In the genomic region with DNA sequence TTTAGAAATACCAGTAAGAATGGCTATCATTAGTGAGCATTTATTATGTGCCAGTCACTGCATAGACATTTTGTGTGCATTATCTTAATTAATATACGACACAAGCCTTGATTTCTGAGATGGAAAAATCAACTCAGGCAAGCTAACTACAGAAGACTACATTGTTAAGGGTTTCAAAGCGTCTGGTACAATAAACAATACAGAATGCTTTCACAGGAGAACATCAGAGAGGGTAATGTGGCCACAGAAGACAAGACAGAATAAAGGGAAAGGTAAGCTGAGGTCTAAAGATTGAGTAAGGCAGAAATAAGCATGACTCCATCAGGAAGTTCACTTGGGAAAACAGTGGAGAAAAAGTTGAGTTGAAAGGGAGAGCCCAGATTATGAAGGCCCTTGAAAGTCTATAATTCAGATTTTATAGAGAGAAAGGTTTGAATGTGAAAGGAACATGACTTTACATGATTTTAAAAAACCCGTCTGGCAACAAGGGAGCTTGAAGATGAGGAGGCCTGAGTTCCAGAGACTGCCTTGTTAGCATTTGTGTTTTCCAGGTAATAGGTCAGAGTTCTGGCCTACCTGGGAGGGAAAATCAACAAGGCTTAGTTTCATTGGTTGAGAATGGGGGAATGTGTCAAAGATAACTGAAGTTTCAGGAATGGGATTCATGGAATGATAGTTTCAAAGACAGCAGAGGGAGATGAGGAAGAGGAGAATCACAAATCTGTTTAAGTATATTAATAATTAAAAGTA, we compare ENCODE assay signal across 20 cellular contexts. TPM values are rescaled to one million over a fixed set of nuclear protein-coding genes. Genes with fewer than 3 reads are reported as not detected.
DNase-seq lines count a peak whose midpoint lies in the region; ATAC-seq, FAIRE-seq and TF ChIP-seq lines count a peak whose summit lies in the region.
"Had no signal": no experiment of that assay in that cellular context is flagged by ENCODE, and none has a peak within 500 bp of the region (broad histone marks: within the 10 kb centered on the region; RNA-seq: fewer than 3 reads in every experiment).

No MANE protein-coding gene starts in this region.

- peaks cover 29% of the 10 kb centered on the region for H3K4me1 ChIP-seq in CD8-positive, alpha-beta T cell (ENCODE audit: insufficient read depth, low read length)
- H3K4me1 ChIP-seq in Panc1 (ENCODE audit: control insufficient read depth, insufficient read depth, low read length): peaks cover 29% of the 10 kb centered on the region
- H3K4me1 ChIP-seq in keratinocyte (ENCODE audit: control insufficient read depth, extremely low read depth, insufficient read depth, low read length): peaks cover 15% of the 10 kb centered on the region

- peaks cover 11% of the 10 kb centered on the region for H3K36me3 Mint-ChIP-seq in CD8-positive, alpha-beta T cell
- H3K36me3 Mint-ChIP-seq in progenitor cell of endocrine pancreas (ENCODE audit: insufficient read depth): no peaks in the 10 kb centered on the region

- H3K4me1 Mint-ChIP-seq in CD8-positive, alpha-beta T cell (ENCODE audit: low read depth): peaks cover 38% of the 10 kb centered on the region
- H3K4me1 Mint-ChIP-seq in progenitor cell of endocrine pancreas (ENCODE audit: low read depth): peaks cover 30% of the 10 kb centered on the region

- H3K9me3 Mint-ChIP-seq in CD8-positive, alpha-beta T cell: no peaks in the 10 kb centered on the region
- H3K9me3 Mint-ChIP-seq in progenitor cell of endocrine pancreas (ENCODE audit: low read depth): no peaks in the 10 kb centered on the region

- no peaks in the 10 kb centered on the region for H3K27me3 Mint-ChIP-seq in CD8-positive, alpha-beta T cell (ENCODE audit: low read depth)
- H3K27me3 Mint-ChIP-seq in progenitor cell of endocrine pancreas: peaks cover 6% of the 10 kb centered on the region

- H3K4me3 Mint-ChIP-seq in CD8-positive, alpha-beta T cell: no peak overlapping the region
- H3K4me3 Mint-ChIP-seq in progenitor cell of endocrine pancreas (ENCODE audit: low read depth): no peak overlapping the region

- in situ Hi-C loops in Panc1 (cut with HindIII; ENCODE audit: low pct_unique_long_range_greater_than_20kb, low sequenced_read_pairs): no loop called here

- no peak overlapping the region for H3K27ac ChIP-seq in CD8-positive, alpha-beta T cell (ENCODE audit: low read depth, low read length)
- H3K27ac ChIP-seq in Panc1 (ENCODE audit: low read length): peak overlapping the region; percentile 99
- no peak overlapping the region for H3K27ac ChIP-seq in keratinocyte (ENCODE audit: control insufficient read depth, insufficient read depth, low read length)
- H3K27ac ChIP-seq: heart right ventricle, SJCRH30 had no signal

- no peaks in the 10 kb centered on the region for H3K9me1 ChIP-seq in keratinocyte (ENCODE audit: control insufficient read depth, extremely low read depth, insufficient read depth, low read length)

- intact Hi-C loops in CD8-positive, alpha-beta T cell (cut with DNase I, micrococcal nuclease): loop anchor here (5.0 to 10.0 kb wide), 4 partner anchors 108 to 1546 kb away; a partner anchor contains a TSS
- intact Hi-C loops in Panc1 (cut with micrococcal nuclease; ENCODE audit: unreplicated experiment): loop anchor here (5.0 kb wide), 1 partner anchor 42 kb away; no protein-coding TSS in a partner anchor
- intact Hi-C loops in Right ventricle myocardium superior (cut with DNase I): loop anchor here (5.0 kb wide), 2 partner anchors 122 to 137 kb away; no protein-coding TSS in a partner anchor

- no TSS peak for BruUV-seq in Panc1 (replicated peaks; lab: Mats Ljungman, UMichigan)

- no peaks in the 10 kb centered on the region for H4K20me1 ChIP-seq in keratinocyte (ENCODE audit: control insufficient read depth, extremely low read depth, insufficient read depth, low read length)

- H3K9me3 ChIP-seq in CD8-positive, alpha-beta T cell (ENCODE audit: low read length): no peaks in the 10 kb centered on the region
- H3K9me3 ChIP-seq in Panc1 (ENCODE audit: control insufficient read depth, insufficient read depth, low read depth, low read length) (no peaks in the 10 kb centered on the region), keratinocyte (ENCODE audit: control insufficient read depth, low read depth, low read length) (no peaks in the 10 kb centered on the region)
- H3K9me3 ChIP-seq: heart right ventricle, pancreas, SJCRH30 had no signal

- no peaks in the 10 kb centered on the region for H3K27me3 ChIP-seq in CD8-positive, alpha-beta T cell (ENCODE audit: insufficient read depth, low read length)
- no peaks in the 10 kb centered on the region for H3K27me3 ChIP-seq in Panc1 (ENCODE audit: control insufficient read depth, insufficient read depth, low read length)
- no peaks in the 10 kb centered on the region for H3K27me3 ChIP-seq in keratinocyte (ENCODE audit: control insufficient read depth, extremely low read depth, insufficient read depth, low read length)
- H3K27me3 ChIP-seq: heart right ventricle, pancreas, SJCRH30 had no signal

- no peak for TF ChIP-seq CTCF in CD8-positive, alpha-beta T cell (IDR thresholded peaks at IDR 0.05)
- no peak for TF ChIP-seq CTCF in Panc1 (IDR thresholded peaks at IDR 0.05)
- TF ChIP-seq CTCF in keratinocyte (optimal IDR thresholded peaks at IDR 0.05 in 1 of 3, IDR thresholded peaks at IDR 0.05 in 1 of 3, conservative IDR thresholded peaks at IDR 0.05 in 1 of 3; ENCODE audit: extremely low read depth in 1 of 3, insufficient read depth in 2 of 3, low read length in 3 of 3): no peak
- no peak for TF ChIP-seq CTCF in progenitor cell of endocrine pancreas (IDR thresholded peaks at IDR 0.05; ENCODE audit: unreplicated experiment)

- H2AFZ ChIP-seq in keratinocyte (ENCODE audit: control insufficient read depth, low read length): peak overlapping the region; percentile 81

- dilution Hi-C loops in keratinocyte (cut with MboI; ENCODE audit: extremely low pct_ligation_motif_present, low sequenced_read_pairs): no loop called here

- peak overlapping the region; percentile 45 for H3K27ac Mint-ChIP-seq in CD8-positive, alpha-beta T cell
- peak overlapping the region; percentile 36 for H3K27ac Mint-ChIP-seq in progenitor cell of endocrine pancreas

- FAIRE-seq in keratinocyte (lab: Jason Lieb, UNC): no peak
- FAIRE-seq: GM12892, H1, pancreas had no signal

- no peaks in the 10 kb centered on the region for H3K36me3 ChIP-seq in CD8-positive, alpha-beta T cell (ENCODE audit: insufficient read depth, low read length)
- H3K36me3 ChIP-seq in Panc1 (ENCODE audit: control insufficient read depth, insufficient read depth, low read length) (peaks cover 6% of the 10 kb centered on the region), keratinocyte (ENCODE audit: control insufficient read depth in 2 of 2, extremely low read depth in 1 of 2, insufficient read depth in 2 of 2, low read length in 2 of 2) (no peaks in the 10 kb centered on the region)
- H3K36me3 ChIP-seq: heart right ventricle, pancreas, SJCRH30 had no signal

- no peak overlapping the region for H3K4me3 ChIP-seq in CD8-positive, alpha-beta T cell (ENCODE audit: low read depth, low read length)
- H3K4me3 ChIP-seq in Panc1 (ENCODE audit: low read depth in 2 of 2, low read length in 2 of 2) (no peak overlapping the region), keratinocyte (ENCODE audit: control insufficient read depth in 2 of 3, extremely low read depth in 1 of 3, insufficient read depth in 2 of 3, low read depth in 1 of 3, low read length in 3 of 3) (no peak overlapping the region)
- H3K4me3 ChIP-seq: heart right ventricle, pancreas had no signal

- H3K4me2 ChIP-seq in keratinocyte (ENCODE audit: control insufficient read depth, extremely low read depth, insufficient read depth, low read depth, low read length): no peak overlapping the region

- POLR2A ChIA-PET in CD8-positive, alpha-beta T cell (lab: Charles Lee): interaction anchor here (1.2 kb wide), 1 partner anchor 9 kb away, joined by 5 read pairs; no protein-coding TSS in a partner anchor
- POLR2A ChIA-PET in Panc1 (lab: Charles Lee): interaction anchor here (0.6 kb wide), 1 partner anchor 16 kb away, joined by 3 read pairs; no protein-coding TSS in a partner anchor

- CTCF ChIA-PET in CD8-positive, alpha-beta T cell (lab: Charles Lee): no interaction called here
- CTCF ChIA-PET in Panc1 (lab: Charles Lee): interaction anchor here (1.1 kb wide), 1 partner anchor 111 kb away, joined by 3 read pairs; no protein-coding TSS in a partner anchor

- DNase-seq in CD8-positive, alpha-beta T cell: no peak
- DNase-seq in Panc1 (ENCODE audit: low read depth, low spot score) (no peak), keratinocyte (ENCODE audit: low read depth, low spot score) (no peak), progenitor cell of endocrine pancreas (ENCODE audit: low spot score, unreplicated experiment) (no peak), SK-N-DZ (ENCODE audit: low spot score) (no peak), C1 segment of cervical spinal cord (lab: John Stamatoyannopoulos, UW) (no peak), Right ventricle myocardium superior (no peak)
- DNase-seq in stimulated activated CD4-positive, alpha-beta T cell treated with anti-CD3 and anti-CD28 coated beads, Interleukin-2, amount 100 ng/mL, for 48 hours: no peak
- DNase-seq: activated naive CD4-positive, alpha-beta T cell; effector CD4-positive, alpha-beta T cell; GDM1; heart right ventricle; islet precursor cell; NCI-H1436; NCI-H446; pancreas; SJCRH30; stimulated activated naive CD8-positive, alpha-beta T cell treated with anti-CD3 and anti-CD28 coated beads, Interleukin-15, Interleukin-2, amounts not matched to agents 100 U/mL and 50 U/mL, for 24 hours had no signal

- ATAC-seq in CD8-positive, alpha-beta T cell: no peak
- no peak for ATAC-seq in Panc1
- no peak for ATAC-seq in Right ventricle myocardium superior (ENCODE audit: poor library complexity)
- ATAC-seq: heart right ventricle; pancreas; stimulated activated naive CD8-positive, alpha-beta T cell treated with anti-CD3 and anti-CD28 coated beads, Interleukin-15, Interleukin-2, amounts not matched to agents 100 U/mL and 50 U/mL, for 24 hours had no signal

- H3K9ac ChIP-seq in keratinocyte (ENCODE audit: control insufficient read depth, extremely low read depth, insufficient read depth, low read length): no peak overlapping the region

- H3K79me2 ChIP-seq in keratinocyte (ENCODE audit: control insufficient read depth, insufficient read depth, low read length): peaks cover 26% of the 10 kb centered on the region

RNA-seq across cellular contexts. Expression of a gene that starts 1.8 kb away (rescaled TPM):
- 10 to 100 TPM; 31.2 to 33.2 TPM for total RNA-seq in CD8-positive, alpha-beta T cell
- total RNA-seq in Panc1 (2021; ENCODE audit: unreplicated experiment) (103 TPM), progenitor cell of endocrine pancreas (51.3 and 51.4 TPM in 2 replicates), Right ventricle myocardium superior (69.3 TPM)
- 42.3 TPM for polyA plus RNA-seq in Panc1 (2012; ENCODE audit: insufficient read length)
- 19.3 to 28.4 TPM (median 22.2 TPM) in 3 replicates for polyA plus RNA-seq in keratinocyte
- 14.7 TPM for polyA plus RNA-seq in keratinocyte (2011; ENCODE audit: low read depth)
- polyA plus RNA-seq in keratinocyte (2011; cell fraction: cytosol; rRNA removed): 16.1 and 24.4 TPM in 2 replicates
- 26.1 and 29.2 TPM in 2 replicates for polyA plus RNA-seq in keratinocyte (2011; cell fraction: nucleus; rRNA removed)
- 13.4 and 18.6 TPM in 2 replicates for polyA plus RNA-seq in keratinocyte (2012; ENCODE audit: low replicate concordance)
- 20.2 to 86.3 TPM (median 68.7 TPM) in 3 replicates for polyA minus RNA-seq in keratinocyte
- polyA minus RNA-seq in keratinocyte (2011; cell fraction: cytosol; rRNA and poly(A)+ RNA removed): 22.8 TPM
- polyA minus RNA-seq in keratinocyte (2011; cell fraction: nucleus; rRNA and poly(A)+ RNA removed): 28.5 and 52.8 TPM in 2 replicates
- 18.6 and 21.7 TPM in 2 replicates for polyA plus RNA-seq in SK-N-DZ (2014; cell fraction: cytosol; rRNA removed)
- polyA plus RNA-seq in SK-N-DZ (2014; cell fraction: nucleus; rRNA removed): 28.6 and 35.0 TPM in 2 replicates
